In the genomic region with DNA sequence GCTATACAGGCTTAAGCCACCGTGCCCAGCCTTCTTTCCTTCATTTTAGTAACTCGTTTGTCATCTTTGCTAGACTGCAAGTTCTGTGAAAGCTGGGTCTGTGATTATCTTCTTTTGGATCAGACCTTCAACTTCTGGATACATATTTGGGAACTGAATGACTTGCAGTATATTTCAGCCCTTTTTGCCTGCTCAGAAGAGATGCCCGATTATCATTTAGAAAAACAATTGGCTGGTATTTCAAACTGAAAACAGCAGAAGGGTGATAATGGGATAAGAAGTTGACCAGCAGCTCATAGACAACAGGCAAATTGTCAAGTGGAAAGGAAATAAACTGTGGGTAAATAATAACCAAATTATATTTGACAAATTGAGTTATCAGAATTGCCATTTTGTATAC, we compare ENCODE assay signal across 27 cellular contexts.
"Had no signal": no experiment of that assay in that cellular context is flagged by ENCODE, and none has a peak within 500 bp of the region (broad histone marks: within the 10 kb centered on the region; RNA-seq: fewer than 3 reads in every experiment).

No MANE protein-coding gene starts in this region.

- H3K9me3 Mint-ChIP-seq: naive thymus-derived CD8-positive, alpha-beta T cell; neural crest cell had no signal

- H3K4me3 ChIP-seq: dorsolateral prefrontal cortex, gastroesophageal sphincter, heart left ventricle, hepatocyte, left lung, prostate gland, right atrium auricular region, smooth muscle cell, stomach, thyroid gland, vagina had no signal

- ATAC-seq: esophagus mucosa; foreskin keratinocyte; gastroesophageal sphincter; heart left ventricle; left cardiac atrium; left lung; naive thymus-derived CD8-positive, alpha-beta T cell; sciatic nerve had no signal

- H3K36me3 ChIP-seq: prostate gland, thyroid gland, vagina had no signal

- H3K27ac ChIP-seq: dorsolateral prefrontal cortex, foreskin keratinocyte, gastroesophageal sphincter, heart left ventricle, hepatocyte, left lung, parathyroid adenoma, prostate gland, right atrium auricular region, stomach, thyroid gland, vagina had no signal

- DNase-seq: dorsolateral prefrontal cortex; effector CD4-positive, alpha-beta T cell; foreskin keratinocyte; heart left ventricle; left cardiac atrium; left lung; mesendoderm; midbrain; naive thymus-derived CD8-positive, alpha-beta T cell; stimulated activated CD4-positive, alpha-beta T cell treated with anti-CD3 and anti-CD28 coated beads, Interleukin-12 subunit alpha, Interleukin-12 subunit beta, amount 100 ng/mL, for 4 hours; stimulated activated CD4-positive, alpha-beta T cell treated with anti-CD3 and anti-CD28 coated beads, Interleukin-1b, Interleukin-23, amount 100 ng/mL, for 48 hours; stimulated activated CD4-positive, alpha-beta T cell treated with anti-CD3 and anti-CD28 coated beads, Interleukin-4, amount 100 ng/mL, for 1 hour; stimulated activated CD8-positive, alpha-beta memory T cell treated with anti-CD3 and anti-CD28 coated beads, Interleukin-4, amount 100 ng/mL, for 48 hours; stimulated activated naive CD4-positive, alpha-beta T cell treated with Interleukin-2 at 50 U/mL for 16 hours; stomach; thyroid gland; trophoblast cell had no signal

- H3K27me3 ChIP-seq: dorsolateral prefrontal cortex, foreskin keratinocyte, gastroesophageal sphincter, heart left ventricle, hepatocyte, left lung, right atrium auricular region, stomach, thyroid gland, vagina had no signal

- H3K27me3 Mint-ChIP-seq: naive thymus-derived CD8-positive, alpha-beta T cell had no signal

- H3K9me3 ChIP-seq: gastroesophageal sphincter, heart left ventricle, left lung, prostate gland, right atrium auricular region, stomach, thyroid gland, vagina had no signal

- H3K4me3 Mint-ChIP-seq: neural crest cell had no signal

- H3K4me1 ChIP-seq: prostate gland, right atrium auricular region had no signal
